ENCODE assay signal across 10 cellular contexts in genomic region chr12:131351319-131352028, GRCh38.
DNase-seq lines count a peak whose midpoint lies in the region; ATAC-seq lines count a peak whose summit lies in the region.
"Had no signal": no experiment of that assay in that cellular context is flagged by ENCODE, and none has a peak within 500 bp of the region (broad histone marks: within the 10 kb centered on the region; RNA-seq: fewer than 3 reads in every experiment).

No MANE protein-coding gene starts in this region.

- H3K9me3 Mint-ChIP-seq in activated naive CD4-positive, alpha-beta T cell treated with anti-CD3 and anti-CD28 coated beads, Interleukin-2, amount 50 U/mL, for 72 hours: peaks cover 3% of the 10 kb centered on the region in 2 donors
- no peaks in the 10 kb centered on the region for H3K9me3 Mint-ChIP-seq in activated naive CD4-positive, alpha-beta T cell treated with anti-CD3 and anti-CD28 coated beads for 36 hours
- H3K9me3 Mint-ChIP-seq in activated naive CD8-positive, alpha-beta T cell treated with anti-CD3 and anti-CD28 coated beads, Interleukin-2, amount 50 U/mL, for 24 hours: peaks cover 4% of the 10 kb centered on the region

- intact Hi-C loops in activated naive CD4-positive, alpha-beta T cell treated with anti-CD3 and anti-CD28 coated beads for 36 hours (cut with micrococcal nuclease): no loop called here

- no peaks in the 10 kb centered on the region for H3K4me1 Mint-ChIP-seq in activated naive CD4-positive, alpha-beta T cell treated with anti-CD3 and anti-CD28 coated beads for 36 hours (ENCODE audit: low read depth)
- H3K4me1 Mint-ChIP-seq in activated naive CD8-positive, alpha-beta T cell treated with anti-CD3 and anti-CD28 coated beads, Interleukin-2, amount 50 U/mL, for 24 hours: peaks cover 4% of the 10 kb centered on the region

- peak in 1 of 2 donors; percentile 53 for DNase-seq in activated naive CD4-positive, alpha-beta T cell treated with anti-CD3 and anti-CD28 coated beads, Interleukin-2, amount 50 U/mL, for 72 hours (ENCODE audit: low spot score in 2 of 2)
- no peak for DNase-seq in activated naive CD4-positive, alpha-beta T cell treated with anti-CD3 and anti-CD28 coated beads for 36 hours
- peak; percentile 88 for DNase-seq in MV-4-11 (lab: John Stamatoyannopoulos, UW)
- no peak for DNase-seq in activated naive CD8-positive, alpha-beta T cell treated with anti-CD3 and anti-CD28 coated beads, Interleukin-2, amount 50 U/mL, for 24 hours
- DNase-seq in NK-92 treated with Interleukin-12 subunit alpha and Interleukin-12 subunit beta, amount 100 ng/mL, for 24 hours (lab: John Stamatoyannopoulos, UW): no peak
- DNase-seq in SW 1271 (lab: John Stamatoyannopoulos, UW): no peak
- DNase-seq in GM19238 (ENCODE audit: insufficient read length, low spot score): no peak
- DNase-seq: activated CD4-positive, alpha-beta T cell treated with anti-CD3 and anti-CD28 coated beads, Interleukin-2, amount 50 U/mL, for 4 hours; central memory CD4-positive, alpha-beta T cell had no signal

- H3K36me3 Mint-ChIP-seq in activated naive CD4-positive, alpha-beta T cell treated with anti-CD3 and anti-CD28 coated beads, Interleukin-2, amount 50 U/mL, for 72 hours: peaks cover 0 to 4% of the 10 kb centered on the region in 2 donors
- H3K36me3 Mint-ChIP-seq in activated naive CD4-positive, alpha-beta T cell treated with anti-CD3 and anti-CD28 coated beads for 36 hours (ENCODE audit: low read depth): no peaks in the 10 kb centered on the region
- no peaks in the 10 kb centered on the region for H3K36me3 Mint-ChIP-seq in activated naive CD8-positive, alpha-beta T cell treated with anti-CD3 and anti-CD28 coated beads, Interleukin-2, amount 50 U/mL, for 24 hours (ENCODE audit: low read depth)

- peaks cover 4% of the 10 kb centered on the region for H3K27me3 Mint-ChIP-seq in activated naive CD4-positive, alpha-beta T cell treated with anti-CD3 and anti-CD28 coated beads for 36 hours (ENCODE audit: low read depth)
- peaks cover 5% of the 10 kb centered on the region for H3K27me3 Mint-ChIP-seq in activated naive CD8-positive, alpha-beta T cell treated with anti-CD3 and anti-CD28 coated beads, Interleukin-2, amount 50 U/mL, for 24 hours

- H3K27ac Mint-ChIP-seq in activated naive CD4-positive, alpha-beta T cell treated with anti-CD3 and anti-CD28 coated beads, Interleukin-2, amount 50 U/mL, for 72 hours: no peak overlapping the region
- H3K27ac Mint-ChIP-seq in activated naive CD4-positive, alpha-beta T cell treated with anti-CD3 and anti-CD28 coated beads for 36 hours: no peak overlapping the region
- no peak overlapping the region for H3K27ac Mint-ChIP-seq in activated naive CD8-positive, alpha-beta T cell treated with anti-CD3 and anti-CD28 coated beads, Interleukin-2, amount 50 U/mL, for 24 hours

- H3K4me3 Mint-ChIP-seq in activated naive CD4-positive, alpha-beta T cell treated with anti-CD3 and anti-CD28 coated beads for 36 hours: no peak overlapping the region
- H3K4me3 Mint-ChIP-seq in activated naive CD8-positive, alpha-beta T cell treated with anti-CD3 and anti-CD28 coated beads, Interleukin-2, amount 50 U/mL, for 24 hours: no peak overlapping the region

- CTCF ChIA-PET in activated naive CD4-positive, alpha-beta T cell treated with anti-CD3 and anti-CD28 coated beads for 36 hours (lab: Charles Lee): no interaction called here

- ATAC-seq in activated naive CD4-positive, alpha-beta T cell treated with anti-CD3 and anti-CD28 coated beads, Interleukin-2, amount 50 U/mL, for 72 hours: peak; percentile 62 to 92
- peak; percentile 41 for ATAC-seq in activated naive CD8-positive, alpha-beta T cell treated with anti-CD3 and anti-CD28 coated beads, Interleukin-2, amount 50 U/mL, for 24 hours
- no peak for ATAC-seq in GM18861 (IDR thresholded peaks at IDR 0.05; ENCODE audit: unreplicated experiment)
